22 cellular contexts compared by ENCODE assay signal in the genomic region with DNA sequence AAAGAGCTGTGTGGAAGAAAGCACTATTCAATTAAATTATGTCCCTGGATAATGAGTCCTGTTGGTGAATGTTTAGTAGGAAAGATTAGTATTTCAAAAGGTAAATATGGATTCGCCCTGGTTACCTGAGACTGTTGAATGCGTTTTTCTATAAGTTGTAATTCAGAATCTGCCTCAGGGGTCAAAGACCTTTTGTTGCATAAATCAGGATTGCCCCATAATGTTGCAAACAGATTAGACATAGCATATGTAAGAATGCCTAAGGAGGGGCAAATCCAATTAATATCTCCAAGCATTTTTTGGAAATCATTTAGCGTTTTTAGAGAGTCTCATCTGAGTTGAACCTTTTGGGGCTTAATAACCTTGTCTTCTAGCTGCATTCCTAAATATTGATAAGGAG.
"Had no signal": no experiment of that assay in that cellular context is flagged by ENCODE, and none has a peak within 500 bp of the region (broad histone marks: within the 10 kb centered on the region; RNA-seq: fewer than 3 reads in every experiment).

No MANE protein-coding gene starts in this region.

- H3K27me3 ChIP-seq: colonic mucosa, esophagus muscularis mucosa, tibial nerve, upper lobe of right lung, uterus had no signal

- H3K9me3 ChIP-seq: colonic mucosa, esophagus muscularis mucosa, prostate gland, thoracic aorta, tibial nerve, upper lobe of right lung, uterus had no signal

- H3K4me3 ChIP-seq: colonic mucosa, esophagus muscularis mucosa, lung, prostate gland, skin epidermis, thoracic aorta, tibial nerve, upper lobe of right lung, uterus had no signal

- H3K36me3 ChIP-seq: colonic mucosa, esophagus muscularis mucosa, prostate gland, thoracic aorta, tibial nerve, upper lobe of right lung, uterus had no signal

- DNase-seq: colonic mucosa; effector CD8-positive, alpha-beta T cell; endodermal cell; head of caudate nucleus; naive thymus-derived CD8-positive, alpha-beta T cell; nephron progenitor cell; nucleus accumbens; right cardiac atrium; stimulated activated CD4-positive, alpha-beta T cell treated with anti-CD3 and anti-CD28 coated beads, Interleukin-15, amount 100 ng/mL, for 24 hours; stimulated activated CD4-positive, alpha-beta T cell treated with anti-CD3 and anti-CD28 coated beads, Interleukin-2, amount 100 ng/mL, for 48 hours; stimulated activated naive B cell treated with anti-CD40 and anti-IgM and Interleukin-4, amounts not matched to agents 10 μg/mL and 1 μg/mL and 100 μg/mL, for 72 hours; upper lobe of right lung; uterus had no signal

- H3K27ac ChIP-seq: colonic mucosa, esophagus muscularis mucosa, prostate gland, skin epidermis, thoracic aorta, tibial nerve, upper lobe of right lung, uterus had no signal

- ATAC-seq: left lobe of liver; naive thymus-derived CD8-positive, alpha-beta T cell; right cardiac atrium; stimulated activated naive B cell treated with anti-CD40 and anti-IgM and Interleukin-4, amounts not matched to agents 10 μg/mL and 1 μg/mL and 100 μg/mL, for 72 hours had no signal

- FAIRE-seq: frontal cortex, keratinocyte had no signal

- H3K4me1 ChIP-seq: colonic mucosa, prostate gland, upper lobe of right lung, uterus had no signal
